ENCODE assay signal across 20 cellular contexts in genomic region chr5:89047591-89047990, GRCh38.
DNase-seq lines count a peak whose midpoint lies in the region; ATAC-seq, FAIRE-seq and TF ChIP-seq lines count a peak whose summit lies in the region.
"Had no signal": no experiment of that assay in that cellular context is flagged by ENCODE, and none has a peak within 500 bp of the region (broad histone marks: within the 10 kb centered on the region; RNA-seq: fewer than 3 reads in every experiment).

No MANE protein-coding gene starts in this region.

- ATAC-seq in HG03196 (IDR thresholded peaks at IDR 0.05; ENCODE audit: unreplicated experiment) (no peak), pancreas (no peak)

- in situ Hi-C loops in GM23248 (cut with MboI): no loop called here

- no peak overlapping the region for H3K9ac ChIP-seq in GM23248
- H3K9ac ChIP-seq in skeletal muscle tissue (ENCODE audit: low read depth in 1 of 3, low read length in 3 of 3): peak overlapping the region in 1 of 3 donors; percentile 34

- no peak overlapping the region for H3K4me2 ChIP-seq in GM23248 (ENCODE audit: unreplicated experiment)

- no peak for FAIRE-seq in pancreas (lab: Jason Lieb, UNC)

- H3K9me3 ChIP-seq in GM23248 (ENCODE audit: low read depth) (no peaks in the 10 kb centered on the region), skeletal muscle tissue (ENCODE audit: control insufficient read depth in 3 of 3, low read length in 3 of 3) (no peaks in the 10 kb centered on the region), suprapubic skin (peaks cover 10% of the 10 kb centered on the region), pancreas (no peaks in the 10 kb centered on the region)

- H3K79me2 ChIP-seq in GM23248 (ENCODE audit: insufficient read depth): no peaks in the 10 kb centered on the region

- no peaks in the 10 kb centered on the region for H4K20me1 ChIP-seq in GM23248 (ENCODE audit: insufficient read depth)

- no peaks in the 10 kb centered on the region for H3K36me3 ChIP-seq in GM23248 (ENCODE audit: low read depth)
- no peaks in the 10 kb centered on the region for H3K36me3 ChIP-seq in skeletal muscle tissue (ENCODE audit: control insufficient read depth in 3 of 3, insufficient read depth in 3 of 3, low read length in 3 of 3)
- no peaks in the 10 kb centered on the region for H3K36me3 ChIP-seq in suprapubic skin
- no peaks in the 10 kb centered on the region for H3K36me3 ChIP-seq in pancreas
- H3K36me3 ChIP-seq: WERI-Rb-1 had no signal

- H3K27ac ChIP-seq in GM23248: peak overlapping the region; percentile 24; the same call in 1 of the 2 replicates
- peak overlapping the region; percentile 45 for H3K27ac ChIP-seq in skeletal muscle tissue (ENCODE audit: low read depth, low read length)
- no peak overlapping the region for H3K27ac ChIP-seq in suprapubic skin
- H3K27ac ChIP-seq in pancreas: no peak overlapping the region
- H3K27ac ChIP-seq: WERI-Rb-1 had no signal

- TF ChIP-seq CTCF in foreskin fibroblast (IDR thresholded peaks at IDR 0.05; ENCODE audit: low read depth, low read length) (no peak), suprapubic skin (IDR thresholded peaks at IDR 0.05) (no peak), pancreas (IDR thresholded peaks at IDR 0.05) (no peak)

- TF ChIP-seq EP300 in suprapubic skin (IDR thresholded peaks at IDR 0.05): no peak

- intact Hi-C loops in pancreas (cut with DNase I): no loop called here

- no peaks in the 10 kb centered on the region for H3K9me2 ChIP-seq in GM23248 (ENCODE audit: insufficient read depth)

- H3K27me3 ChIP-seq in GM23248 (replicated peaks; ENCODE audit: insufficient read depth) (no peaks in the 10 kb centered on the region), skeletal muscle tissue (ENCODE audit: control insufficient read depth in 3 of 3, insufficient read depth in 3 of 3, low read length in 3 of 3) (no peaks in the 10 kb centered on the region), suprapubic skin (no peaks in the 10 kb centered on the region), pancreas (no peaks in the 10 kb centered on the region)

- H2AFZ ChIP-seq in GM23248: no peak overlapping the region

- TF ChIP-seq POLR2A in suprapubic skin (IDR thresholded peaks at IDR 0.05): no peak

- no peaks in the 10 kb centered on the region for H3F3A ChIP-seq in GM23248 (ENCODE audit: insufficient read depth)

- DNase-seq in GM23248: peak; percentile 77
- peak; percentile 8 for DNase-seq in T1000 (lab: John Stamatoyannopoulos, UW)
- peak; percentile 29 to 37 for DNase-seq in foreskin fibroblast
- no peak for DNase-seq in suprapubic skin (ENCODE audit: low spot score in 2 of 2)
- no peak for DNase-seq in pancreas
- DNase-seq: activated CD4-positive, alpha-beta T cell treated with anti-CD3 and anti-CD28 coated beads, Interleukin-2, amount 10 ng/mL, durations not matched to agents 24 days and 14 days; activated naive CD4-positive, alpha-beta T cell treated with Interleukin-2 at 50 U/mL for 16 hours; activated T-cell treated with anti-CD3 and anti-CD28 coated beads, Interleukin-2, amount 50 U/mL, for 48 hours; amniotic stem cell; caudate nucleus; CD4-positive, alpha-beta T cell; EL; KG1; NCI-H146; NCI-H510A treated with DMSO at 0.1 percent for 48 hours; stimulated activated CD4-positive, alpha-beta T cell treated with anti-CD3 and anti-CD28 coated beads, Interleukin-4, amount 100 ng/mL, for 4 hours; stimulated activated naive CD4-positive, alpha-beta T cell treated with Interleukin-2 at 50 U/mL for 16 hours; WERI-Rb-1 had no signal

- H3K4me1 ChIP-seq in GM23248 (ENCODE audit: insufficient read depth): no peaks in the 10 kb centered on the region
- H3K4me1 ChIP-seq in skeletal muscle tissue (ENCODE audit: control insufficient read depth in 3 of 3, insufficient read depth in 3 of 3, low read length in 3 of 3): peaks cover 5 to 6% (median 5%) of the 10 kb centered on the region in 3 donors
- no peaks in the 10 kb centered on the region for H3K4me1 ChIP-seq in suprapubic skin
- no peaks in the 10 kb centered on the region for H3K4me1 ChIP-seq in pancreas

- H3K4me3 ChIP-seq in GM23248 (no peak overlapping the region), foreskin fibroblast (ENCODE audit: low read depth in 1 of 2, low read length in 2 of 2) (no peak overlapping the region), skeletal muscle tissue (ENCODE audit: low read length in 3 of 3) (no peak overlapping the region), suprapubic skin (no peak overlapping the region), pancreas (no peak overlapping the region)

Comparison
In these comparisons a context has a peak if more than half of its experiments do, and no peak if none do; other contexts are left out.
1. DNase-seq: peak in GM23248 (single experiment), T1000 (single experiment) and foreskin fibroblast (2 of 2); none in suprapubic skin (0 of 2) and pancreas (0 of 6).
2. H3K27ac ChIP-seq: peak in GM23248 (single experiment) and skeletal muscle tissue (single experiment); none in suprapubic skin (single experiment) and pancreas (0 of 4).